14 cellular contexts compared by ENCODE assay signal in genomic region chr1:232980336-232980978, GRCh38. TPM values are rescaled to one million over a fixed set of nuclear protein-coding genes. Genes with fewer than 3 reads are reported as not detected.
DNase-seq lines count a peak whose midpoint lies in the region; ATAC-seq, FAIRE-seq and TF ChIP-seq lines count a peak whose summit lies in the region.
"Had no signal": no experiment of that assay in that cellular context is flagged by ENCODE, and none has a peak within 500 bp of the region (broad histone marks: within the 10 kb centered on the region; RNA-seq: fewer than 3 reads in every experiment).

No MANE protein-coding gene starts in this region.

- peak; percentile 13 for TF ChIP-seq CTCF in endodermal cell (conservative IDR thresholded peaks at IDR 0.05)

- H3K9me3 Mint-ChIP-seq in endodermal cell: no peaks in the 10 kb centered on the region
- no peaks in the 10 kb centered on the region for H3K9me3 Mint-ChIP-seq in activated CD4-positive, alpha-beta T cell treated with anti-CD3 and anti-CD28 coated beads for 36 hours (ENCODE audit: low read depth)

- H3K4me1 ChIP-seq in endodermal cell (ENCODE audit: control insufficient read depth, insufficient read depth, low read length): no peaks in the 10 kb centered on the region

- WGBS in endodermal cell (ENCODE audit: insufficient coverage in 1 of 2, insufficient read length in 1 of 2), 2 experiments: 84 to 87% methylated on average over 10 to 14 of the region's 14 CpGs

- POLR2A ChIA-PET in activated CD4-positive, alpha-beta T cell treated with anti-CD3 and anti-CD28 coated beads for 36 hours (lab: Charles Lee): no interaction called here

- intact Hi-C loops in activated CD4-positive, alpha-beta T cell treated with anti-CD3 and anti-CD28 coated beads for 36 hours (cut with DNase I, micrococcal nuclease): no loop called here

- H3K36me3 ChIP-seq in H7 (replicated peaks; ENCODE audit: control insufficient read depth, insufficient read depth, low read length): peaks cover 17% of the 10 kb centered on the region
- peaks cover 8% of the 10 kb centered on the region for H3K36me3 ChIP-seq in endodermal cell (ENCODE audit: control insufficient read depth, insufficient read depth, low read length)

- H3K9me3 ChIP-seq in endodermal cell (ENCODE audit: control insufficient read depth, low read length): no peaks in the 10 kb centered on the region
- H3K9me3 ChIP-seq: tibial artery had no signal

- H3K4me3 Mint-ChIP-seq in endodermal cell: no peak overlapping the region
- H3K4me3 Mint-ChIP-seq in activated CD4-positive, alpha-beta T cell treated with anti-CD3 and anti-CD28 coated beads for 36 hours: no peak overlapping the region
- H3K4me3 Mint-ChIP-seq: activated naive CD4-positive, alpha-beta T cell treated with anti-CD3 and anti-CD28 coated beads, Interleukin-2, amount 10 ng/mL, durations not matched to agents 7 days and 5 days had no signal

- CTCF ChIA-PET in activated CD4-positive, alpha-beta T cell treated with anti-CD3 and anti-CD28 coated beads for 36 hours (lab: Charles Lee): interaction anchor here (0.6 kb wide), 1 partner anchor 718 kb away, joined by 3 read pairs; no protein-coding TSS in a partner anchor

- H3K36me3 Mint-ChIP-seq in endodermal cell (ENCODE audit: low read depth): peaks cover 23% of the 10 kb centered on the region
- peaks cover 29% of the 10 kb centered on the region for H3K36me3 Mint-ChIP-seq in activated CD4-positive, alpha-beta T cell treated with anti-CD3 and anti-CD28 coated beads for 36 hours (ENCODE audit: low read depth)

- no peak overlapping the region for H3K27ac ChIP-seq in endodermal cell (ENCODE audit: low read depth, low read length)
- H3K27ac ChIP-seq: tibial artery had no signal

- no peak for ATAC-seq in activated CD4-positive, alpha-beta T cell treated with anti-CD3 and anti-CD28 coated beads for 36 hours
- no peak for ATAC-seq in GM21786 (IDR thresholded peaks at IDR 0.05; ENCODE audit: unreplicated experiment)
- ATAC-seq: sciatic nerve had no signal

- no peak overlapping the region for H3K9ac ChIP-seq in endodermal cell (ENCODE audit: extremely low read depth, low read length, poor library complexity, severe bottlenecking)

- peak; percentile 52 for FAIRE-seq in RCC 7860 (lab: Jason Lieb, UNC)

- no peak overlapping the region for H3K4me3 ChIP-seq in H7 (ENCODE audit: insufficient read depth, low read depth, low read length)
- no peak overlapping the region for H3K4me3 ChIP-seq in endodermal cell (ENCODE audit: low read length)
- H3K4me3 ChIP-seq: tibial artery had no signal

- no peaks in the 10 kb centered on the region for H3K27me3 Mint-ChIP-seq in endodermal cell (ENCODE audit: insufficient read depth)
- H3K27me3 Mint-ChIP-seq in activated CD4-positive, alpha-beta T cell treated with anti-CD3 and anti-CD28 coated beads for 36 hours: no peaks in the 10 kb centered on the region
- H3K27me3 Mint-ChIP-seq: activated naive CD4-positive, alpha-beta T cell treated with anti-CD3 and anti-CD28 coated beads, Interleukin-2, amount 10 ng/mL, durations not matched to agents 7 days and 5 days had no signal

- no peak overlapping the region for H3K27ac Mint-ChIP-seq in endodermal cell
- no peak overlapping the region for H3K27ac Mint-ChIP-seq in activated CD4-positive, alpha-beta T cell treated with anti-CD3 and anti-CD28 coated beads for 36 hours
- H3K27ac Mint-ChIP-seq: activated naive CD4-positive, alpha-beta T cell treated with anti-CD3 and anti-CD28 coated beads, Interleukin-2, amount 10 ng/mL, durations not matched to agents 7 days and 5 days had no signal

- DNase-seq in H7: peak; percentile 79
- peak; percentile 31 for DNase-seq in RCC 7860 (ENCODE audit: low spot score)
- peak; percentile 78 for DNase-seq in endodermal cell
- DNase-seq in putamen (ENCODE audit: low spot score): peak; percentile 65
- DNase-seq in activated CD4-positive, alpha-beta T cell treated with anti-CD3 and anti-CD28 coated beads for 36 hours: no peak
- DNase-seq in NCI-H226: no peak
- DNase-seq: activated CD4-positive, CD25-positive, alpha-beta regulatory T cell; activated naive CD4-positive, alpha-beta T cell treated with anti-CD3 and anti-CD28 coated beads, Interleukin-2, amount 10 ng/mL, durations not matched to agents 7 days and 5 days; DMS79 treated with DMSO at 0.1 percent for 48 hours; RPMI8226; stimulated activated CD4-positive, alpha-beta T cell treated with anti-CD3 and anti-CD28 coated beads, Interleukin-4, amount 100 ng/mL, for 1 hour; tibial artery had no signal

- H3K4me1 Mint-ChIP-seq in endodermal cell: no peaks in the 10 kb centered on the region
- peaks cover 22% of the 10 kb centered on the region for H3K4me1 Mint-ChIP-seq in activated CD4-positive, alpha-beta T cell treated with anti-CD3 and anti-CD28 coated beads for 36 hours

- H3K27me3 ChIP-seq in H7 (ENCODE audit: control insufficient read depth, insufficient read depth, low read length) (no peaks in the 10 kb centered on the region), endodermal cell (ENCODE audit: control insufficient read depth, insufficient read depth, low read length, poor library complexity, severe bottlenecking) (no peaks in the 10 kb centered on the region)
- H3K27me3 ChIP-seq: tibial artery had no signal

RNA-seq across cellular contexts. Expression of gene NTPCR, which starts 30.0 kb away (rescaled TPM):
- 61.5 and 82.5 TPM in 2 replicates for total RNA-seq in H7 (2014; rRNA removed; shearing (Covaris generic))
- 10 to 100 TPM; 30.9 to 43.3 TPM for total RNA-seq in endodermal cell
- 95.2 TPM for polyA plus RNA-seq in endodermal cell (2013, experiment 1 of 2)
- 86.8 TPM for polyA plus RNA-seq in endodermal cell (2013, experiment 2 of 2)
- 10 to 100 TPM; 37.4 to 51.9 TPM for total RNA-seq in activated CD4-positive, alpha-beta T cell treated with anti-CD3 and anti-CD28 coated beads for 36 hours

Comparison
In these comparisons a context has a peak if more than half of its experiments do, and no peak if none do; other contexts are left out.
1. DNase-seq: peak in H7 (single experiment), RCC 7860 (single experiment), endodermal cell (single experiment) and putamen (single experiment); none in activated CD4-positive, alpha-beta T cell treated with anti-CD3 and anti-CD28 coated beads for 36 hours (single experiment) and NCI-H226 (single experiment).